Comparison of ENCODE assay signal across 9 cellular contexts in the genomic region with DNA sequence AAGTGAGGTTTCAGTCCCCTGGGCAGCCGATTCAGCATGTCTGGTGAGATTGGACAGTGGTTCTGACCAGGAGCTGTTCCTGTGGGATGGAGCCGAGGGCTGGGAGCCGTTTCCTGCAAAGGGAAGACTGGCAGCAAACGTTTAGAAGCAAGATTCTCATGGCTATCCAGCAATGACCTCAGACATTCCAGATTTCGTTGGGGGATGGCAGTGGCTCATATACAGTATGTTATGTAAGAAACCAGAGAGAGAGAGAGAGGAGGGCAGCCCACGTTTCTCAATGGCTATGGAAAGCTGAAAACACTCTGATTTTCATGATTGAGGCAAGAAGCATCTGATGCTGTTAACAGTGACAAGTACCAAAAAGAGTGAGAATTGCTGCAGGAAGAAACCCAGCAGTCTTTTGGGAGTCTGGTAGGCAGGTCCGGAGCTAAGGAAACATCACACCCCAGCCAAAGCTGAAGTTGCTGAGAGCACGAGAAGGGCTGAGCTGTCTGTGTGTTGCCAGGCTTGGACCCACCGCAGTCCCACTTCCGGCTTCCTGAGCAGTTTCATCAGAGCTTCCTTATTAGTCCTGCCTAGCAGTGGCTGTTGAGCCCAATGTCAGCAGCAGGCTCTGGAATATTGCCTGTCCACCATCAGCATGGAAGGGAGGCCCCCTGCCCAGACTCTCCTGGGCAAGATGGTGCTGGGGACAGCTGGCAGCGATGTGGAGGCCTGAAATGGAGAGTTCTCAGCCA. TPM values are rescaled to one million over a fixed set of nuclear protein-coding genes. Genes with fewer than 3 reads are reported as not detected.
DNase-seq lines count a peak whose midpoint lies in the region; ATAC-seq, FAIRE-seq and TF ChIP-seq lines count a peak whose summit lies in the region.
"Had no signal": no experiment of that assay in that cellular context is flagged by ENCODE, and none has a peak within 500 bp of the region (broad histone marks: within the 10 kb centered on the region; RNA-seq: fewer than 3 reads in every experiment).

No MANE protein-coding gene starts in this region.

- 36 to 54% (median 52%) methylated on average over 11 of the region's 11 CpGs for WGBS in small intestine, 3 donors

- H3K9me3 Mint-ChIP-seq in CD4-positive, CD25-positive, alpha-beta regulatory T cell: no peaks in the 10 kb centered on the region
- no peaks in the 10 kb centered on the region for H3K9me3 Mint-ChIP-seq in CD4-positive, alpha-beta memory T cell

- DNase-seq in CD4-positive, CD25-positive, alpha-beta regulatory T cell: peak in 1 of 3 donors; percentile 45
- DNase-seq in NOMO-1 (lab: John Stamatoyannopoulos, UW; ENCODE audit: unreplicated experiment in 2 of 2) (peak; percentile 87 to 90), coronary artery (ENCODE audit: low spot score) (peak; percentile 80), NCI-H774 (lab: John Stamatoyannopoulos, UW) (no peak), OCI-M2 (lab: John Stamatoyannopoulos, UW; ENCODE audit: unreplicated experiment) (no peak), small intestine (no peak)
- DNase-seq in CD4-positive, alpha-beta memory T cell: no peak

- intact Hi-C loops in CD4-positive, alpha-beta memory T cell (cut with micrococcal nuclease): no loop called here

- peak; percentile 48 to 50 for ATAC-seq in CD4-positive, CD25-positive, alpha-beta regulatory T cell (ENCODE audit: low read depth in 2 of 2)

- H3K27ac Mint-ChIP-seq in CD4-positive, CD25-positive, alpha-beta regulatory T cell: no peak overlapping the region
- peak overlapping the region in 1 of 7 donors; percentile 53 for H3K27ac Mint-ChIP-seq in CD4-positive, alpha-beta memory T cell

- H3K9me3 ChIP-seq in CD4-positive, CD25-positive, alpha-beta regulatory T cell (ENCODE audit: control insufficient read depth in 2 of 2, low read length in 2 of 2): no peaks in the 10 kb centered on the region
- H3K9me3 ChIP-seq in muscle layer of colon (ENCODE audit: low read length): no peaks in the 10 kb centered on the region
- H3K9me3 ChIP-seq in CD4-positive, alpha-beta memory T cell (ENCODE audit: control insufficient read depth in 1 of 2, low read length in 2 of 2): no peaks in the 10 kb centered on the region
- no peaks in the 10 kb centered on the region for H3K9me3 ChIP-seq in small intestine (ENCODE audit: control insufficient read depth, low read depth)

- H3K9ac ChIP-seq in muscle layer of colon (ENCODE audit: low read length): no peak overlapping the region

- peaks cover 5% of the 10 kb centered on the region for H3K4me1 ChIP-seq in CD4-positive, CD25-positive, alpha-beta regulatory T cell (ENCODE audit: control insufficient read depth, insufficient read depth, low read length, poor library complexity, severe bottlenecking)
- H3K4me1 ChIP-seq in muscle layer of colon (ENCODE audit: insufficient read depth, low read length) (peaks cover 17% of the 10 kb centered on the region), small intestine (ENCODE audit: control insufficient read depth in 2 of 2, insufficient read depth in 1 of 2, low read depth in 1 of 2, low read length in 1 of 2) (peaks cover 0 to 4% of the 10 kb centered on the region in 2 donors)
- peaks cover 21% of the 10 kb centered on the region for H3K4me1 ChIP-seq in CD4-positive, alpha-beta memory T cell (ENCODE audit: insufficient read depth, low read length)

- H3K4me3 Mint-ChIP-seq in CD4-positive, CD25-positive, alpha-beta regulatory T cell: peak overlapping the region in 1 of 4 donors; percentile 21
- peak overlapping the region in 3 of 8 donors; percentile 2 to 28 (median 10) for H3K4me3 Mint-ChIP-seq in CD4-positive, alpha-beta memory T cell

- no peak for FAIRE-seq in small intestine (lab: Jason Lieb, UNC)
- FAIRE-seq: H1 had no signal

- H3K36me3 ChIP-seq in CD4-positive, CD25-positive, alpha-beta regulatory T cell (ENCODE audit: control insufficient read depth, insufficient read depth, low read length): no peaks in the 10 kb centered on the region
- H3K36me3 ChIP-seq in muscle layer of colon (ENCODE audit: insufficient read depth, low read length) (no peaks in the 10 kb centered on the region), small intestine (ENCODE audit: control insufficient read depth in 2 of 2, insufficient read depth in 2 of 2, low read length in 2 of 2) (no peaks in the 10 kb centered on the region)
- no peaks in the 10 kb centered on the region for H3K36me3 ChIP-seq in CD4-positive, alpha-beta memory T cell (ENCODE audit: insufficient read depth, low read length)

- no peak for TF ChIP-seq CTCF in coronary artery (IDR thresholded peaks at IDR 0.05)

- H3K4me3 ChIP-seq in CD4-positive, CD25-positive, alpha-beta regulatory T cell (ENCODE audit: low read depth, low read length): no peak overlapping the region
- H3K4me3 ChIP-seq in coronary artery (peak overlapping the region; percentile 31), muscle layer of colon (ENCODE audit: low read depth in 1 of 2, low read length in 2 of 2) (peak overlapping the region in 1 of 2 donors; percentile 9), small intestine (ENCODE audit: low read depth in 1 of 2, low read length in 2 of 2) (no peak overlapping the region)
- no peak overlapping the region for H3K4me3 ChIP-seq in CD4-positive, alpha-beta memory T cell (ENCODE audit: low read length in 2 of 2)

- POLR2A ChIA-PET in CD4-positive, alpha-beta memory T cell (lab: Charles Lee; ENCODE audit: partially characterized antibody): interaction anchor here (2.1 kb wide), 1 partner anchor 229 kb away, joined by 6 read pairs; no protein-coding TSS in a partner anchor

- CTCF ChIA-PET in CD4-positive, alpha-beta memory T cell (lab: Charles Lee; ENCODE audit: partially characterized antibody): interaction anchor here (0.7 to 3.0 kb wide), 5 partner anchors 9 to 246 kb away, joined by 3 to 17 read pairs (median 5); no protein-coding TSS in a partner anchor

- peaks cover 9% of the 10 kb centered on the region for H3K27me3 Mint-ChIP-seq in CD4-positive, CD25-positive, alpha-beta regulatory T cell
- peaks cover 2 to 12% of the 10 kb centered on the region in 2 donors for H3K27me3 Mint-ChIP-seq in CD4-positive, alpha-beta memory T cell

- no peaks in the 10 kb centered on the region for H3K27me3 ChIP-seq in CD4-positive, CD25-positive, alpha-beta regulatory T cell (ENCODE audit: control insufficient read depth, insufficient read depth, low read length)
- H3K27me3 ChIP-seq in muscle layer of colon (ENCODE audit: control insufficient read depth in 1 of 2, insufficient read depth in 2 of 2, low read length in 2 of 2): no peaks in the 10 kb centered on the region
- no peaks in the 10 kb centered on the region for H3K27me3 ChIP-seq in CD4-positive, alpha-beta memory T cell (ENCODE audit: insufficient read depth, low read length)
- no peaks in the 10 kb centered on the region for H3K27me3 ChIP-seq in small intestine (ENCODE audit: control insufficient read depth in 2 of 2, insufficient read depth in 2 of 2, low read length in 2 of 2)

- no peaks in the 10 kb centered on the region for H3K36me3 Mint-ChIP-seq in CD4-positive, CD25-positive, alpha-beta regulatory T cell
- no peaks in the 10 kb centered on the region for H3K36me3 Mint-ChIP-seq in CD4-positive, alpha-beta memory T cell

- H3K27ac ChIP-seq in CD4-positive, CD25-positive, alpha-beta regulatory T cell (ENCODE audit: insufficient read depth, low read length, poor library complexity, severe bottlenecking): no peak overlapping the region
- H3K27ac ChIP-seq in coronary artery: peak overlapping the region; percentile 74 to 77
- peak overlapping the region; percentile 35 for H3K27ac ChIP-seq in muscle layer of colon (ENCODE audit: low read depth, low read length)
- H3K27ac ChIP-seq in CD4-positive, alpha-beta memory T cell (ENCODE audit: low read depth, low read length): no peak overlapping the region
- H3K27ac ChIP-seq in small intestine (ENCODE audit: low read depth in 1 of 2, low read length in 1 of 2): peak overlapping the region in 1 of 2 donors; percentile 39

- H3K4me1 Mint-ChIP-seq in CD4-positive, CD25-positive, alpha-beta regulatory T cell: peaks cover 0 to 16% (median 6%) of the 10 kb centered on the region in 4 donors
- H3K4me1 Mint-ChIP-seq in CD4-positive, alpha-beta memory T cell: peaks cover 13 to 30% (median 22%) of the 10 kb centered on the region in 4 donors

RNA-seq across cellular contexts. Expression of a gene that starts 25.5 kb away (rescaled TPM):
- 73.8 TPM for total RNA-seq in CD4-positive, CD25-positive, alpha-beta regulatory T cell
- 10 to 100 TPM; 23.4 to 27.6 (median 26.8) TPM for polyA plus RNA-seq in CD4-positive, CD25-positive, alpha-beta regulatory T cell
- 10 to 100 TPM; 83.9 to 85.9 TPM for total RNA-seq in CD4-positive, alpha-beta memory T cell
- polyA plus RNA-seq in CD4-positive, alpha-beta memory T cell: 10 to 100 TPM; 23.0 to 36.4 TPM
- polyA plus RNA-seq in small intestine: 1 to 10 TPM; 7.8 to 9.5 (median 9.0) TPM

Comparison
In these comparisons a context has a peak if more than half of its experiments do, and no peak if none do; other contexts are left out.
1. DNase-seq: peak in NOMO-1 (2 of 2) and coronary artery (single experiment); none in NCI-H774 (single experiment), OCI-M2 (single experiment), CD4-positive, alpha-beta memory T cell (0 of 5) and small intestine (single experiment).
2. H3K27ac ChIP-seq: peak in coronary artery (2 of 2) and muscle layer of colon (single experiment); none in CD4-positive, CD25-positive, alpha-beta regulatory T cell (single experiment) and CD4-positive, alpha-beta memory T cell (single experiment).